11 cellular contexts compared by ENCODE assay signal in genomic region chr13:103615778-103616177, GRCh38.
DNase-seq lines count a peak whose midpoint lies in the region; TF ChIP-seq lines count a peak whose summit lies in the region.
"Had no signal": no experiment of that assay in that cellular context is flagged by ENCODE, and none has a peak within 500 bp of the region (broad histone marks: within the 10 kb centered on the region; RNA-seq: fewer than 3 reads in every experiment).

No MANE protein-coding gene starts in this region.

- H3K36me3 Mint-ChIP-seq in endodermal cell (ENCODE audit: low read depth) (no peaks in the 10 kb centered on the region), neural progenitor cell (peaks cover 2% of the 10 kb centered on the region)
- H3K36me3 Mint-ChIP-seq in activated CD4-positive, alpha-beta memory T cell treated with anti-CD3 and anti-CD28 coated beads, Interleukin-2, amount 10 ng/mL, durations not matched to agents 7 days and 5 days (ENCODE audit: low read depth): no peaks in the 10 kb centered on the region
- H3K36me3 Mint-ChIP-seq: CD14-positive monocyte; CD8-positive, alpha-beta memory T cell had no signal

- H3K9ac ChIP-seq in endodermal cell (ENCODE audit: extremely low read depth, low read length, poor library complexity, severe bottlenecking): no peak overlapping the region
- no peak overlapping the region for H3K9ac ChIP-seq in neural progenitor cell

- H2AFZ ChIP-seq in neural progenitor cell (replicated peaks): no peak overlapping the region

- H3K4me3 ChIP-seq in endodermal cell (ENCODE audit: low read length) (no peak overlapping the region), neural progenitor cell (no peak overlapping the region), retinal pigment epithelial cell (ENCODE audit: low read length) (no peak overlapping the region)

- no peak overlapping the region for H3K27ac Mint-ChIP-seq in endodermal cell
- peak overlapping the region; percentile 0 for H3K27ac Mint-ChIP-seq in neural progenitor cell
- no peak overlapping the region for H3K27ac Mint-ChIP-seq in activated CD4-positive, alpha-beta memory T cell treated with anti-CD3 and anti-CD28 coated beads, Interleukin-2, amount 10 ng/mL, durations not matched to agents 7 days and 5 days
- H3K27ac Mint-ChIP-seq: CD14-positive monocyte; CD8-positive, alpha-beta memory T cell had no signal

- WGBS in endodermal cell (ENCODE audit: insufficient coverage in 1 of 2, insufficient read length in 1 of 2), 2 experiments: 79 to 98% methylated on average over 4 of the region's 4 CpGs

- H3K4me1 ChIP-seq in endodermal cell (ENCODE audit: control insufficient read depth, insufficient read depth, low read length) (no peaks in the 10 kb centered on the region), neural progenitor cell (no peaks in the 10 kb centered on the region)

- POLR2A ChIA-PET in activated CD4-positive, alpha-beta memory T cell treated with anti-CD3 and anti-CD28 coated beads, Interleukin-2, amount 10 ng/mL, durations not matched to agents 7 days and 5 days (lab: Charles Lee): no interaction called here

- H3K27me3 ChIP-seq in endodermal cell (ENCODE audit: control insufficient read depth, insufficient read depth, low read length, poor library complexity, severe bottlenecking) (no peaks in the 10 kb centered on the region), neural progenitor cell (no peaks in the 10 kb centered on the region)

- CTCF ChIA-PET in activated CD4-positive, alpha-beta memory T cell treated with anti-CD3 and anti-CD28 coated beads, Interleukin-2, amount 10 ng/mL, durations not matched to agents 7 days and 5 days (lab: Charles Lee): no interaction called here

- no peaks in the 10 kb centered on the region for H4K20me1 ChIP-seq in neural progenitor cell (ENCODE audit: low read depth)

- no peaks in the 10 kb centered on the region for H3K9me3 ChIP-seq in endodermal cell (ENCODE audit: control insufficient read depth, low read length)
- H3K9me3 ChIP-seq in neural progenitor cell (ENCODE audit: low read depth): no peaks in the 10 kb centered on the region

- H3K27me3 Mint-ChIP-seq in endodermal cell (ENCODE audit: insufficient read depth): no peaks in the 10 kb centered on the region
- peaks cover 3% of the 10 kb centered on the region for H3K27me3 Mint-ChIP-seq in neural progenitor cell (ENCODE audit: insufficient read depth, low read depth)
- no peaks in the 10 kb centered on the region for H3K27me3 Mint-ChIP-seq in activated CD4-positive, alpha-beta memory T cell treated with anti-CD3 and anti-CD28 coated beads, Interleukin-2, amount 10 ng/mL, durations not matched to agents 7 days and 5 days
- H3K27me3 Mint-ChIP-seq: CD8-positive, alpha-beta memory T cell had no signal

- peak; percentile 6 for DNase-seq in NCI-H748 (lab: John Stamatoyannopoulos, UW; ENCODE audit: unreplicated experiment)
- DNase-seq in NCI-H748 treated with DMSO at 0.1 percent for 48 hours (lab: John Stamatoyannopoulos, UW): no peak
- DNase-seq in endodermal cell: no peak
- DNase-seq in neural progenitor cell (ENCODE audit: low spot score): no peak
- peak; percentile 35 for DNase-seq in retinal pigment epithelial cell (ENCODE audit: low read depth)
- DNase-seq in stimulated activated CD4-positive, alpha-beta T cell treated with anti-CD3 and anti-CD28 coated beads, Interleukin-2, amount 100 ng/mL, for 48 hours: no peak
- DNase-seq in glomerular visceral epithelial cell (ENCODE audit: extremely low spot score): no peak
- no peak for DNase-seq in activated CD4-positive, alpha-beta memory T cell treated with anti-CD3 and anti-CD28 coated beads, Interleukin-2, amount 10 ng/mL, durations not matched to agents 7 days and 5 days
- DNase-seq: CD8-positive, alpha-beta memory T cell had no signal

- TF ChIP-seq CTCF in endodermal cell (conservative IDR thresholded peaks at IDR 0.05) (no peak), neural progenitor cell (IDR thresholded peaks at IDR 0.05) (no peak), retinal pigment epithelial cell (conservative IDR thresholded peaks at IDR 0.05; ENCODE audit: low read depth, low read length) (no peak)

- no peaks in the 10 kb centered on the region for H3K36me3 ChIP-seq in endodermal cell (ENCODE audit: control insufficient read depth, insufficient read depth, low read length)
- no peaks in the 10 kb centered on the region for H3K36me3 ChIP-seq in neural progenitor cell

- H3K4me1 Mint-ChIP-seq in endodermal cell (peaks cover 2% of the 10 kb centered on the region), neural progenitor cell (peaks cover 38% of the 10 kb centered on the region)
- no peaks in the 10 kb centered on the region for H3K4me1 Mint-ChIP-seq in activated CD4-positive, alpha-beta memory T cell treated with anti-CD3 and anti-CD28 coated beads, Interleukin-2, amount 10 ng/mL, durations not matched to agents 7 days and 5 days
- H3K4me1 Mint-ChIP-seq: CD14-positive monocyte; CD8-positive, alpha-beta memory T cell had no signal

- H3K27ac ChIP-seq in endodermal cell (ENCODE audit: low read depth, low read length): peak overlapping the region; percentile 49
- no peak overlapping the region for H3K27ac ChIP-seq in neural progenitor cell
- H3K27ac ChIP-seq: 22Rv1 had no signal

- no peak overlapping the region for H3K4me2 ChIP-seq in neural progenitor cell

- no peak overlapping the region for H3K4me3 Mint-ChIP-seq in endodermal cell
- peak overlapping the region; percentile 2 for H3K4me3 Mint-ChIP-seq in neural progenitor cell
- no peak overlapping the region for H3K4me3 Mint-ChIP-seq in activated CD4-positive, alpha-beta memory T cell treated with anti-CD3 and anti-CD28 coated beads, Interleukin-2, amount 10 ng/mL, durations not matched to agents 7 days and 5 days
- H3K4me3 Mint-ChIP-seq: CD14-positive monocyte; CD8-positive, alpha-beta memory T cell had no signal

- H3K9me3 Mint-ChIP-seq in endodermal cell (no peaks in the 10 kb centered on the region), neural progenitor cell (peaks cover 4% of the 10 kb centered on the region)
- peaks cover 2% of the 10 kb centered on the region for H3K9me3 Mint-ChIP-seq in activated CD4-positive, alpha-beta memory T cell treated with anti-CD3 and anti-CD28 coated beads, Interleukin-2, amount 10 ng/mL, durations not matched to agents 7 days and 5 days

- H3K79me2 ChIP-seq in neural progenitor cell (ENCODE audit: low read depth): no peaks in the 10 kb centered on the region

- no peaks in the 10 kb centered on the region for H3F3A ChIP-seq in neural progenitor cell (ENCODE audit: low read depth)

Comparison
In these comparisons a context has a peak if more than half of its experiments do, and no peak if none do; other contexts are left out.
1. DNase-seq: peak in NCI-H748 (single experiment) and retinal pigment epithelial cell (single experiment); none in NCI-H748 treated with DMSO at 0.1 percent for 48 hours (single experiment), endodermal cell (single experiment), neural progenitor cell (single experiment), stimulated activated CD4-positive, alpha-beta T cell treated with anti-CD3 and anti-CD28 coated beads, Interleukin-2, amount 100 ng/mL, for 48 hours (0 of 2), glomerular visceral epithelial cell (single experiment) and activated CD4-positive, alpha-beta memory T cell treated with anti-CD3 and anti-CD28 coated beads, Interleukin-2, amount 10 ng/mL, durations not matched to agents 7 days and 5 days (single experiment).